Comparison of ENCODE assay signal across 20 cellular contexts in genomic region chr16:56382459-56382858, GRCh38. TPM values are rescaled to one million over a fixed set of nuclear protein-coding genes. Genes with fewer than 3 reads are reported as not detected.
DNase-seq lines count a peak whose midpoint lies in the region; ATAC-seq, FAIRE-seq and TF ChIP-seq lines count a peak whose summit lies in the region.
"Had no signal": no experiment of that assay in that cellular context is flagged by ENCODE, and none has a peak within 500 bp of the region (broad histone marks: within the 10 kb centered on the region; RNA-seq: fewer than 3 reads in every experiment).

No MANE protein-coding gene starts in this region.

- H3K36me3 ChIP-seq in PC-3 (ENCODE audit: low read depth, low read length), result peaks cover 24% of the 10 kb centered on the region

- no peaks in the 10 kb centered on the region for H3K9me3 ChIP-seq in PC-3 (ENCODE audit: low read length)

- peak overlapping the region; percentile 56 for H3K27ac Mint-ChIP-seq in memory B cell

- peaks cover 18% of the 10 kb centered on the region for H3K9me3 Mint-ChIP-seq in memory B cell

- H3F3A ChIP-seq in PC-3 (ENCODE audit: low read length, unreplicated experiment), result peaks cover 4% of the 10 kb centered on the region

- peaks cover 15% of the 10 kb centered on the region for H3K4me1 ChIP-seq in PC-3 (ENCODE audit: insufficient read depth, low read length)
- H3K4me1 ChIP-seq: BE2C had no signal

- H3K27me3 ChIP-seq in PC-3 (ENCODE audit: low read length), result no peaks in the 10 kb centered on the region
- H3K27me3 ChIP-seq: BE2C had no signal

- ATAC-seq in PC-3 (no peak), memory B cell (ENCODE audit: low read depth) (no peak), esophagus mucosa (no peak)
- ATAC-seq: K562 had no signal

- peaks cover 9% of the 10 kb centered on the region for H3K4me1 Mint-ChIP-seq in memory B cell

- H3K4me2 ChIP-seq in PC-3 (ENCODE audit: low read length), result peak overlapping the region; percentile 39; the same call in 1 of the 2 replicates

- H2AFZ ChIP-seq in PC-3 (ENCODE audit: low read length), result no peak overlapping the region

- CTCF ChIA-PET in PC-3 (lab: Charles Lee), result no interaction called here

- H3K27me3 Mint-ChIP-seq in memory B cell, result no peaks in the 10 kb centered on the region

- H4K20me1 ChIP-seq in PC-3 (ENCODE audit: low read length), result no peaks in the 10 kb centered on the region

- no peaks in the 10 kb centered on the region for H3K9me2 ChIP-seq in PC-3 (replicated peaks; ENCODE audit: low read length)

- peaks cover 69% of the 10 kb centered on the region for H3K36me3 Mint-ChIP-seq in memory B cell

- intact Hi-C loops in PC-3 (cut with micrococcal nuclease), result no loop called here

- DNase-seq in AG10803 (ENCODE audit: low read depth), result peak; percentile 29
- no peak for DNase-seq in PC-3
- peak; percentile 53 for DNase-seq in fibroblast of gingiva (ENCODE audit: low read depth)
- no peak for DNase-seq in memory B cell (ENCODE audit: low spot score in 2 of 2)
- DNase-seq in HTR-8/SVneo (ENCODE audit: insufficient read length, low spot score), result no peak
- no peak for DNase-seq in NK-92 (lab: John Stamatoyannopoulos, UW; ENCODE audit: unreplicated experiment)
- DNase-seq: BE2C, MM.1S, NCI-H1105 treated with DMSO at 0.1 percent for 48 hours, NCI-H1694, NCI-H2081, NCI-H2171, NCI-H526, OCI-M1, SHP77 treated with DMSO at 0.1 percent for 48 hours, SW 1271 had no signal

- FAIRE-seq in HTR-8/SVneo (lab: Jason Lieb, UNC), result no peak
- FAIRE-seq: A204.1, K562 had no signal

- H3K4me3 Mint-ChIP-seq in memory B cell, result no peak overlapping the region

- POLR2A ChIA-PET in PC-3 (lab: Charles Lee; ENCODE audit: unreplicated experiment), result no interaction called here

- TF ChIP-seq CTCF in AG10803 (conservative IDR thresholded peaks at IDR 0.05; ENCODE audit: low read length) (no peak), PC-3 (conservative IDR thresholded peaks at IDR 0.05; ENCODE audit: low read depth, low read length) (no peak)

- peak overlapping the region; percentile 56 for H3K27ac ChIP-seq in PC-3 (ENCODE audit: low read length)
- H3K27ac ChIP-seq: SK-N-MC had no signal

- H3K4me3 ChIP-seq in AG10803 (ENCODE audit: low read length) (no peak overlapping the region), PC-3 (ENCODE audit: low read length) (no peak overlapping the region)
- H3K4me3 ChIP-seq: K562, SK-N-MC had no signal

- no peaks in the 10 kb centered on the region for H3K79me2 ChIP-seq in PC-3 (ENCODE audit: low read length)

- H3K9ac ChIP-seq in PC-3 (ENCODE audit: low read length), result no peak overlapping the region

- no TSS peak for BruUV-seq in PC-3 (replicated peaks; lab: Mats Ljungman, UMichigan)

RNA-seq across cellular contexts. Expression of gene AMFR, which starts 42.9 kb away (rescaled TPM):
- total RNA-seq in PC-3 (2014; rRNA removed), result 98.9 and 107 TPM in 2 replicates
- 74.2 TPM for total RNA-seq in esophagus mucosa

Comparison
In these comparisons a context has a peak if more than half of its experiments do, and no peak if none do; other contexts are left out.
1. DNase-seq: peak in AG10803 (single experiment) and fibroblast of gingiva (single experiment); none in PC-3 (single experiment), memory B cell (0 of 2), HTR-8/SVneo (single experiment) and NK-92 (single experiment).